ENCODE assay signal across 12 cellular contexts in the genomic region with DNA sequence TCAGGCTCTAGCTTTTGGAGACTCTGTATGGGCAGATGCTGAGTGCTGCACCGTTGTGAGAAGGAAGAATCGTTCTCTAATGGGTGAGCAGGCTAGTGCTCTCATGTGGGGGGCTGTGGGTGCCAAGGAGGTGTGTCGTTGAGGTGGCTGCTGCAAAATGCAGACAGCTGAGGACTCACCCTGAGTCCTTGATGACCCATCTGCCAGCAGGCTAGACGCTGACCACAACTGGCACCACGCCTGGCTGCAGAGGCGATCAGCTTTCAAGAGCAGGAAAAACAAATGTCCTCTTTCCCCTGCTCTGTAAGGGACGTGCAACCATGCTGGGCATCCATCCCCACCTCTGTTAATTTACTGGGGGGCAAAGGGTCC. TPM values are rescaled to one million over a fixed set of nuclear protein-coding genes. Genes with fewer than 3 reads are reported as not detected.
DNase-seq lines count a peak whose midpoint lies in the region; ATAC-seq and TF ChIP-seq lines count a peak whose summit lies in the region.
"Had no signal": no experiment of that assay in that cellular context is flagged by ENCODE, and none has a peak within 500 bp of the region (broad histone marks: within the 10 kb centered on the region; RNA-seq: fewer than 3 reads in every experiment).

No MANE protein-coding gene starts in this region.

- H3K4me2 ChIP-seq in GM23338 = peak overlapping the region; percentile 75
- H3K4me2 ChIP-seq in OCI-LY3 (ENCODE audit: low read length) = peak overlapping the region; percentile 71
- H3K4me2 ChIP-seq in parathyroid adenoma (ENCODE audit: low read length) = peak overlapping the region; percentile 74

- peak overlapping the region; percentile 49; the same call in 1 of the 2 replicates for H3K4me3 ChIP-seq in GM23338
- H3K4me3 ChIP-seq in OCI-LY3 (ENCODE audit: low read length) = peak overlapping the region; percentile 50
- H3K4me3 ChIP-seq in parathyroid adenoma (ENCODE audit: low read depth, low read length) = peak overlapping the region; percentile 29
- H3K4me3 ChIP-seq: suprapubic skin had no signal

- H3K4me1 ChIP-seq in GM23338 (ENCODE audit: insufficient read depth) = peaks cover 21% of the 10 kb centered on the region
- peaks cover 71% of the 10 kb centered on the region for H3K4me1 ChIP-seq in OCI-LY3 (ENCODE audit: low read length)
- peaks cover 42% of the 10 kb centered on the region for H3K4me1 ChIP-seq in parathyroid adenoma

- no peak for TF ChIP-seq CTCF in GM23338 (conservative IDR thresholded peaks at IDR 0.05; ENCODE audit: low read depth in 2 of 2)
- no peak for TF ChIP-seq CTCF in OCI-LY3 (IDR thresholded peaks at IDR 0.05; ENCODE audit: low read depth, low read length)
- TF ChIP-seq CTCF in parathyroid adenoma (IDR thresholded peaks at IDR 0.05) = no peak
- no peak for TF ChIP-seq CTCF in type B pancreatic cell (conservative IDR thresholded peaks at IDR 0.05)

- H3K36me3 Mint-ChIP-seq in GM23338 (ENCODE audit: low read depth) (0 out of 3 replicates have a peak, but pooled peaks cover 3% of the 10 kb centered on the region), type B pancreatic cell (no peaks in the 10 kb centered on the region)

- H3K27ac ChIP-seq in GM23338 (ENCODE audit: low read depth) (no peak overlapping the region), OCI-LY3 (ENCODE audit: low read length) (peak overlapping the region; percentile 65), epithelial cell of prostate (peak overlapping the region; percentile 75), parathyroid adenoma (peak overlapping the region; percentile 97)
- H3K27ac ChIP-seq: suprapubic skin had no signal

- H3K4me1 Mint-ChIP-seq in GM23338 (peaks cover 37% of the 10 kb centered on the region), type B pancreatic cell (ENCODE audit: unreplicated experiment) (peaks cover 21% of the 10 kb centered on the region)

- no peak for DNase-seq in GM23338 (ENCODE audit: low spot score)
- peak; percentile 33 for DNase-seq in epithelial cell of prostate (ENCODE audit: low read depth, low spot score)
- no peak for DNase-seq in SKM-1 (lab: John Stamatoyannopoulos, UW; ENCODE audit: unreplicated experiment)
- DNase-seq in type B pancreatic cell (ENCODE audit: extremely low spot score, unreplicated experiment) = no peak
- no peak for DNase-seq in activated CD4-positive, CD25-positive, alpha-beta regulatory T cell treated with anti-CD3 and anti-CD28 coated beads, Interleukin-2, amount 50 U/mL, for 72 hours
- DNase-seq: cerebellar nuclear complex, NCI-H1436 treated with DMSO at 0.1 percent for 48 hours, small intestine had no signal

- H3K36me3 ChIP-seq in GM23338 (ENCODE audit: insufficient read depth) (no peaks in the 10 kb centered on the region), OCI-LY3 (replicated peaks; ENCODE audit: low read depth, low read length) (peaks cover 12% of the 10 kb centered on the region), parathyroid adenoma (ENCODE audit: control insufficient read depth, insufficient read depth, low read length) (no peaks in the 10 kb centered on the region)
- H3K36me3 ChIP-seq: suprapubic skin had no signal

- H3K9me3 ChIP-seq in OCI-LY3 (ENCODE audit: insufficient read depth, low read length) (no peaks in the 10 kb centered on the region), parathyroid adenoma (ENCODE audit: control insufficient read depth, low read length) (no peaks in the 10 kb centered on the region)
- H3K9me3 ChIP-seq: suprapubic skin had no signal

- H3K79me2 ChIP-seq in GM23338 (replicated peaks; ENCODE audit: insufficient read depth) (no peaks in the 10 kb centered on the region), OCI-LY3 (ENCODE audit: low read length) (no peaks in the 10 kb centered on the region), parathyroid adenoma (no peaks in the 10 kb centered on the region)

- H3K9me3 Mint-ChIP-seq in GM23338 (no peaks in the 10 kb centered on the region), type B pancreatic cell (peaks cover 6% of the 10 kb centered on the region)

- H3K9ac ChIP-seq in OCI-LY3 (ENCODE audit: low read length) (peak overlapping the region; percentile 53), parathyroid adenoma (no peak overlapping the region)

- H3K4me3 Mint-ChIP-seq in GM23338 (no peak overlapping the region), type B pancreatic cell (no peak overlapping the region)

- H4K20me1 ChIP-seq in GM23338 (replicated peaks; ENCODE audit: insufficient read depth) (no peaks in the 10 kb centered on the region), OCI-LY3 (ENCODE audit: insufficient read depth, low read length) (no peaks in the 10 kb centered on the region)

- ATAC-seq in GM23338 (no peak; the same call in 2 of the 3 replicates), HG02623 (IDR thresholded peaks at IDR 0.05; ENCODE audit: unreplicated experiment) (no peak)

- H3K27me3 ChIP-seq in GM23338 (ENCODE audit: insufficient read depth) (no peaks in the 10 kb centered on the region), OCI-LY3 (ENCODE audit: low read depth, low read length) (no peaks in the 10 kb centered on the region), parathyroid adenoma (ENCODE audit: control insufficient read depth, insufficient read depth, low read length) (no peaks in the 10 kb centered on the region)
- H3K27me3 ChIP-seq: suprapubic skin had no signal

- H2AFZ ChIP-seq in GM23338 = peak overlapping the region; percentile 91; the same call in 1 of the 2 replicates
- H2AFZ ChIP-seq in OCI-LY3 (ENCODE audit: low read depth, low read length) = peak overlapping the region; percentile 42
- H2AFZ ChIP-seq in parathyroid adenoma = peak overlapping the region; percentile 74

- H3F3A ChIP-seq in GM23338 (replicated peaks; ENCODE audit: low read depth) = peaks cover 7% of the 10 kb centered on the region; the same call in 1 of the 2 replicates

- H3K27me3 Mint-ChIP-seq in GM23338 (ENCODE audit: insufficient read depth, low read depth, poor library complexity) (peaks cover 14% of the 10 kb centered on the region), type B pancreatic cell (no peaks in the 10 kb centered on the region)

- no peaks in the 10 kb centered on the region for H3K9me2 ChIP-seq in GM23338 (ENCODE audit: insufficient read depth)

- 0 out of 2 replicates have a peak overlapping the region, but pooled peaks have one; percentile 31 for H3K27ac Mint-ChIP-seq in GM23338
- no peak overlapping the region for H3K27ac Mint-ChIP-seq in type B pancreatic cell

RNA-seq across cellular contexts. Expression of a gene that starts 48.2 kb away (rescaled TPM):
- total RNA-seq in GM23338 (2014; rRNA removed; shearing (Covaris generic)) = 83.0 and 163 TPM in 2 replicates
- polyA plus RNA-seq in GM23338 (2016; fragmentation: Nextera tagmentation; extraction: Ambion mirVana) = 200 and 216 TPM in 2 replicates
- total RNA-seq in type B pancreatic cell (ENCODE audit: low replicate concordance) = 22.0 and 55.1 TPM in 2 replicates

RNA-seq across cellular contexts. Expression of a gene that starts 54.3 kb away (rescaled TPM):
- total RNA-seq in GM23338 (2014; rRNA removed; shearing (Covaris generic)) = 718 and 822 TPM in 2 replicates
- 317 and 353 TPM in 2 replicates for polyA plus RNA-seq in GM23338 (2016; fragmentation: Nextera tagmentation; extraction: Ambion mirVana)
- total RNA-seq in type B pancreatic cell (ENCODE audit: low replicate concordance) = 526 and 558 TPM in 2 replicates
